ENCODE assay signal across 9 cellular contexts in the genomic region with DNA sequence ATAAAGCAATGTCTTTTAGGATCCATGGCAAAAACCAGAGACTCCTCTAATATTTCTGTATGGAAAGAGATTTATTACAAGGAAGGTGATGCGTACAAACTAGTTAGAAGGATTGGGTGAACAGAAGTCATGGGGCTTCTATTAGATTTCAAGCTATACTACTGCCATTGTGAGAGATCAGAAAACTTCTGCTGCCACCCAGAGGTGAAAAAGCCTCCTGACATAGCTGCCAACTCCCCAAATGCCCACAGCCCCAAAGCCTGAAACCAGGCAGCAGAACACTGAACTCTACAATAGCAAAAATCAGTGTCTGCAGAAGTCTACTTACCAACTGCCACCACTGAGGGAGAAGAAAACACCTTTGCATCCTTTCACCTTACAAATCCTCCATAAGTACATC.
A peak's percentile ranks its signal among the peaks of the same experiment; 100 is the strongest.
DNase-seq lines count a peak whose midpoint lies in the region; ATAC-seq and TF ChIP-seq lines count a peak whose summit lies in the region.
"Had no signal": no experiment of that assay in that cellular context is flagged by ENCODE, and none has a peak within 500 bp of the region (broad histone marks: within the 10 kb centered on the region; RNA-seq: fewer than 3 reads in every experiment).

No MANE protein-coding gene starts in this region.

- H4K20me1 ChIP-seq in GM23248 (ENCODE audit: insufficient read depth) (no peaks in the 10 kb centered on the region), hepatocyte (ENCODE audit: insufficient read depth, poor library complexity, severe bottlenecking) (no peaks in the 10 kb centered on the region)

- H3K4me1 ChIP-seq in GM23248 (ENCODE audit: insufficient read depth) (no peaks in the 10 kb centered on the region), hepatocyte (ENCODE audit: insufficient read depth) (no peaks in the 10 kb centered on the region)

- H3K4me2 ChIP-seq in GM23248 (ENCODE audit: unreplicated experiment) (no peak overlapping the region), hepatocyte (no peak overlapping the region)

- WGBS in GM23248 (ENCODE audit: low coverage in 1 of 2, low lambda C conversion rate in 2 of 2, missing lambda C conversion rate in 2 of 2), 2 experiments, result 56 to 60% methylated on average over 1 of the region's 1 CpG
- WGBS in hepatocyte (ENCODE audit: low lambda C conversion rate, missing lambda C conversion rate), result 70% methylated on average over 1 of the region's 1 CpG

- H3F3A ChIP-seq in GM23248 (ENCODE audit: insufficient read depth), result no peaks in the 10 kb centered on the region

- no peak for ATAC-seq in HG02981 (IDR thresholded peaks at IDR 0.05; ENCODE audit: unreplicated experiment)
- ATAC-seq in HG03469 (IDR thresholded peaks at IDR 0.05; ENCODE audit: unreplicated experiment), result no peak
- ATAC-seq in HG02763 (IDR thresholded peaks at IDR 0.05; ENCODE audit: unreplicated experiment), result no peak
- ATAC-seq: naive thymus-derived CD4-positive, alpha-beta T cell had no signal

- H2AFZ ChIP-seq in GM23248, result no peak overlapping the region
- no peak overlapping the region for H2AFZ ChIP-seq in hepatocyte

- H3K9me2 ChIP-seq in GM23248 (ENCODE audit: insufficient read depth), result no peaks in the 10 kb centered on the region
- H3K9me2 ChIP-seq in hepatocyte (replicated peaks; ENCODE audit: insufficient read depth), result no peaks in the 10 kb centered on the region

- H3K9me3 ChIP-seq in GM23248 (ENCODE audit: low read depth), result no peaks in the 10 kb centered on the region
- H3K9me3 ChIP-seq in hepatocyte (ENCODE audit: low read depth), result no peaks in the 10 kb centered on the region

- H3K27me3 ChIP-seq in GM23248 (replicated peaks; ENCODE audit: insufficient read depth), result no peaks in the 10 kb centered on the region
- no peaks in the 10 kb centered on the region for H3K27me3 ChIP-seq in hepatocyte

- peak; percentile 59 for TF ChIP-seq CTCF in hepatocyte (IDR thresholded peaks at IDR 0.05; ENCODE audit: poor library complexity)

- H3K79me2 ChIP-seq in GM23248 (ENCODE audit: insufficient read depth) (no peaks in the 10 kb centered on the region), hepatocyte (no peaks in the 10 kb centered on the region)

- no peaks in the 10 kb centered on the region for H3K36me3 ChIP-seq in GM23248 (ENCODE audit: low read depth)
- no peaks in the 10 kb centered on the region for H3K36me3 ChIP-seq in hepatocyte (replicated peaks; ENCODE audit: insufficient read depth, low read depth)

- no peak overlapping the region for H3K27ac ChIP-seq in GM23248
- no peak overlapping the region for H3K27ac ChIP-seq in hepatocyte

- in situ Hi-C loops in GM23248 (cut with MboI), result no loop called here

- DNase-seq in COLO668 (lab: John Stamatoyannopoulos, UW; ENCODE audit: unreplicated experiment) (peak; percentile 24), GM23248 (peak; percentile 40), RKO (ENCODE audit: low spot score) (peak; percentile 57), hepatocyte (ENCODE audit: low spot score) (peak; percentile 47), NCI-H187 (lab: John Stamatoyannopoulos, UW) (no peak)
- DNase-seq: naive thymus-derived CD4-positive, alpha-beta T cell had no signal

- H3K9ac ChIP-seq in GM23248, result no peak overlapping the region

- H3K4me3 ChIP-seq in GM23248 (no peak overlapping the region), hepatocyte (no peak overlapping the region)

Comparison
In these comparisons a context has a peak if more than half of its experiments do, and no peak if none do; other contexts are left out.
1. DNase-seq: peak in COLO668 (single experiment), GM23248 (single experiment), RKO (single experiment) and hepatocyte (single experiment); none in NCI-H187 (0 of 2).